ENCODE assay signal across 12 cellular contexts in genomic region chr2:3463156-3463835, GRCh38.
"Had no signal": no experiment of that assay in that cellular context is flagged by ENCODE, and none has a peak within 500 bp of the region (broad histone marks: within the 10 kb centered on the region; RNA-seq: fewer than 3 reads in every experiment).

No MANE protein-coding gene starts in this region.

- H3K4me3 ChIP-seq: neural progenitor cell, pancreas, skin epidermis had no signal

- DNase-seq: activated CD4-positive, alpha-beta T cell treated with anti-CD3 and anti-CD28 coated beads for 48 hours; activated CD8-positive, alpha-beta memory T cell treated with anti-CD3 and anti-CD28 coated beads, Interleukin-2, amount 50 U/mL, for 48 hours; activated CD8-positive, alpha-beta T cell treated with anti-CD3 and anti-CD28 coated beads, Interleukin-2, amount 10 ng/mL, durations not matched to agents 7 days and 5 days; brain microvascular endothelial cell; immature natural killer cell; left colon; T-helper 9 cell had no signal

- H3K36me3 ChIP-seq: neural progenitor cell had no signal

- H3K9ac ChIP-seq: neural progenitor cell had no signal

- H3K27ac ChIP-seq: brain microvascular endothelial cell, neural progenitor cell, pancreas, skin epidermis, VCaP had no signal

- H3K4me1 ChIP-seq: pancreas had no signal

- H3K9me3 ChIP-seq: pancreas had no signal

- ATAC-seq: activated CD8-positive, alpha-beta T cell treated with anti-CD3 and anti-CD28 coated beads, Interleukin-2, amount 10 ng/mL, durations not matched to agents 7 days and 5 days; esophagus mucosa; left colon; pancreas had no signal

- H3K4me2 ChIP-seq: neural progenitor cell had no signal

- H3K27me3 ChIP-seq: brain microvascular endothelial cell, neural progenitor cell, pancreas had no signal

- H2AFZ ChIP-seq: neural progenitor cell had no signal
